In genomic region chr10:12194752-12195271, GRCh38 we compare ENCODE assay signal across 8 cellular contexts. TPM values are rescaled to one million over a fixed set of nuclear protein-coding genes. Genes with fewer than 3 reads are reported as not detected.
A peak's percentile ranks its signal among the peaks of the same experiment; 100 is the strongest.
DNase-seq lines count a peak whose midpoint lies in the region; ATAC-seq and TF ChIP-seq lines count a peak whose summit lies in the region.

No MANE protein-coding gene starts in this region.

- H2AFZ ChIP-seq in Karpas-422 (ENCODE audit: low read length) (peak overlapping the region; percentile 15; the same call in 1 of the 2 replicates), fibroblast of lung (ENCODE audit: low read length) (no peak overlapping the region)

- H3K27me3 ChIP-seq in BJ (ENCODE audit: control insufficient read depth, insufficient read depth, low read length) (no peaks in the 10 kb centered on the region), Karpas-422 (ENCODE audit: low read length) (no peaks in the 10 kb centered on the region), fibroblast of lung (ENCODE audit: control insufficient read depth, insufficient read depth, low read length) (no peaks in the 10 kb centered on the region)

- ATAC-seq in natural killer cell = no peak

- H3K27ac ChIP-seq in Karpas-422 (ENCODE audit: low read length) (peak overlapping the region; percentile 78; the same call in 1 of the 2 replicates), fibroblast of lung (ENCODE audit: insufficient read depth, low read length) (peak overlapping the region; percentile 90)

- POLR2A ChIA-PET in BJ (lab: Charles Lee) = interaction anchor here (0.6 kb wide), 1 partner anchor 153 kb away, joined by 5 read pairs; the partner anchor contains the start of gene UPF2

- peak overlapping the region; percentile 86 for H3K9ac ChIP-seq in Karpas-422 (ENCODE audit: low read length)
- peak overlapping the region; percentile 81 for H3K9ac ChIP-seq in fibroblast of lung (ENCODE audit: insufficient read depth, low read length)

- H3K4me3 ChIP-seq in BJ (ENCODE audit: low read depth, low read length) (peak overlapping the region; percentile 79), Karpas-422 (ENCODE audit: low read length) (peak overlapping the region; percentile 91), fibroblast of lung (replicated peaks in 1 of 4; ENCODE audit: control extremely low read depth in 1 of 4, insufficient read depth in 1 of 4, low read depth in 3 of 4, low read length in 4 of 4) (peak overlapping the region; percentile 75 to 99 (median 93))

- H3K4me2 ChIP-seq in Karpas-422 (ENCODE audit: low read depth, low read length, poor library complexity, severe bottlenecking) = peak overlapping the region; percentile 99
- H3K4me2 ChIP-seq in fibroblast of lung (ENCODE audit: extremely low read depth, insufficient read depth, low read length) = peak overlapping the region; percentile 70

- H3K9me3 Mint-ChIP-seq in natural killer cell = no peaks in the 10 kb centered on the region

- CTCF ChIA-PET in BJ (lab: Yijun Ruan, JAX) = interaction anchor here (0.9 to 3.4 kb wide), 3 partner anchors 9 to 462 kb away, joined by 3 to 15 read pairs (median 4); no protein-coding TSS in a partner anchor

- H3K79me2 ChIP-seq in Karpas-422 (ENCODE audit: low read length) (peaks cover 94% of the 10 kb centered on the region), fibroblast of lung (ENCODE audit: control insufficient read depth, insufficient read depth, low read length) (peaks cover 80% of the 10 kb centered on the region)

- DNase-seq in BJ (ENCODE audit: low read depth) (no peak), Karpas-422 (peak; percentile 74), activated T-cell treated with anti-CD3 and anti-CD28 coated beads for 4 hours (peak; percentile 21), fibroblast of lung (ENCODE audit: low read depth in 2 of 2) (peak; percentile 36 to 55), natural killer cell (peak; percentile 16), ureter (ENCODE audit: low spot score) (peak; percentile 52), SHP77 treated with DMSO at 0.1 percent for 48 hours (lab: John Stamatoyannopoulos, UW) (no peak), NCI-H2171 treated with DMSO at 0.1 percent for 48 hours (lab: John Stamatoyannopoulos, UW) (no peak)

- peak overlapping the region; percentile 97 to 99 for H3K27ac Mint-ChIP-seq in natural killer cell

- H3K9me3 ChIP-seq in Karpas-422 (ENCODE audit: low read length) (no peaks in the 10 kb centered on the region), fibroblast of lung (ENCODE audit: control insufficient read depth, insufficient read depth, low read depth, low read length) (no peaks in the 10 kb centered on the region)

- peaks cover 48 to 58% of the 10 kb centered on the region in 2 donors for H3K4me1 Mint-ChIP-seq in natural killer cell

- no peaks in the 10 kb centered on the region; the same call in 1 of the 2 replicates for H3K36me3 ChIP-seq in BJ (ENCODE audit: control insufficient read depth, insufficient read depth, low read length)
- peaks cover 24% of the 10 kb centered on the region for H3K36me3 ChIP-seq in Karpas-422 (ENCODE audit: insufficient read depth, low read length)
- H3K36me3 ChIP-seq in fibroblast of lung (ENCODE audit: control insufficient read depth, insufficient read depth, low read length) = peaks cover 1% of the 10 kb centered on the region

- H3K4me1 ChIP-seq in Karpas-422 (ENCODE audit: low read length) (peaks cover 31% of the 10 kb centered on the region), fibroblast of lung (ENCODE audit: control insufficient read depth, extremely low read depth, insufficient read depth, low read length) (peaks cover 6% of the 10 kb centered on the region)

- intact Hi-C loops in natural killer cell (cut with micrococcal nuclease) = loop anchor here (2.0 to 10.0 kb wide), 4 partner anchors 63 to 910 kb away; partner anchors contain the start of genes OPTN and UPF2

- H4K20me1 ChIP-seq in Karpas-422 (ENCODE audit: insufficient read depth, low read depth, low read length) (peaks cover 15% of the 10 kb centered on the region; the same call in 1 of the 2 replicates), fibroblast of lung (ENCODE audit: control insufficient read depth, extremely low read depth, insufficient read depth, low read length) (peaks cover 3% of the 10 kb centered on the region)

- H3K27me3 Mint-ChIP-seq in natural killer cell (ENCODE audit: low read depth in 2 of 2) = no peaks in the 10 kb centered on the region

- TF ChIP-seq CTCF in BJ (IDR thresholded peaks at IDR 0.05; ENCODE audit: insufficient read depth, low read depth, low read length) (no peak), fibroblast of lung (conservative IDR thresholded peaks at IDR 0.05 in 1 of 2, IDR thresholded peaks at IDR 0.05 in 1 of 2; ENCODE audit: low read depth in 1 of 2, low read length in 2 of 2) (no peak), natural killer cell (IDR thresholded peaks at IDR 0.05) (no peak)

- peak overlapping the region; percentile 98 for H3K4me3 Mint-ChIP-seq in natural killer cell

- H3K9me2 ChIP-seq in Karpas-422 (replicated peaks; ENCODE audit: insufficient read depth, low read length) = no peaks in the 10 kb centered on the region

- no peaks in the 10 kb centered on the region for H3K36me3 Mint-ChIP-seq in natural killer cell

RNA-seq across cellular contexts. Expression of gene NUDT5, which starts 0.9 kb away (rescaled TPM):
- 68.0 and 89.5 TPM in 2 replicates for polyA plus RNA-seq in BJ (2011; rRNA removed)
- 19.9 and 26.6 TPM in 2 replicates for polyA minus RNA-seq in BJ (2011; rRNA and poly(A)+ RNA removed)
- 73.2 and 96.9 TPM in 2 replicates for total RNA-seq in Karpas-422 (2014; rRNA removed; shearing (Covaris generic); ENCODE audit: low replicate concordance)
- total RNA-seq in fibroblast of lung = 58.0 and 58.8 TPM in 2 replicates
- 69.4 and 89.1 TPM in 2 replicates for polyA plus RNA-seq in fibroblast of lung
- polyA plus RNA-seq in fibroblast of lung (2012) = 69.9 and 81.6 TPM in 2 replicates
- 8.9 and 17.5 TPM in 2 replicates for polyA minus RNA-seq in fibroblast of lung (ENCODE audit: low replicate concordance)
- 10 to 100 TPM; 25.7 to 39.1 (median 29.4) TPM for total RNA-seq in natural killer cell
- total RNA-seq in ureter = 44.9 TPM

RNA-seq across cellular contexts. Expression of gene CDC123, which starts 1.2 kb away (rescaled TPM):
- polyA plus RNA-seq in BJ (2011; rRNA removed) (122 and 157 TPM in 2 replicates), fibroblast of lung (172 and 225 TPM in 2 replicates)
- polyA minus RNA-seq in BJ (2011; rRNA and poly(A)+ RNA removed) = 80.1 and 159 TPM in 2 replicates
- 82.9 and 138 TPM in 2 replicates for total RNA-seq in Karpas-422 (2014; rRNA removed; shearing (Covaris generic); ENCODE audit: low replicate concordance)
- total RNA-seq in fibroblast of lung (138 and 144 TPM in 2 replicates), natural killer cell (10 to 100 TPM; 45.8 to 53.3 (median 47.6) TPM), ureter (60.7 TPM)
- 105 and 137 TPM in 2 replicates for polyA plus RNA-seq in fibroblast of lung (2012)
- polyA minus RNA-seq in fibroblast of lung (ENCODE audit: low replicate concordance) = 91.7 and 180 TPM in 2 replicates

Comparison
In these comparisons a context has a peak if more than half of its experiments do, and no peak if none do; other contexts are left out.
1. DNase-seq: peak in Karpas-422 (single experiment), activated T-cell treated with anti-CD3 and anti-CD28 coated beads for 4 hours (single experiment), fibroblast of lung (2 of 2), natural killer cell (single experiment) and ureter (single experiment); none in BJ (single experiment), SHP77 treated with DMSO at 0.1 percent for 48 hours (single experiment) and NCI-H2171 treated with DMSO at 0.1 percent for 48 hours (single experiment).
2. Peak in every context shown above with its lines, with median percentiles within 50 percentile points of each other: H3K4me3 ChIP-seq.